19 cellular contexts compared by ENCODE assay signal in the genomic region with DNA sequence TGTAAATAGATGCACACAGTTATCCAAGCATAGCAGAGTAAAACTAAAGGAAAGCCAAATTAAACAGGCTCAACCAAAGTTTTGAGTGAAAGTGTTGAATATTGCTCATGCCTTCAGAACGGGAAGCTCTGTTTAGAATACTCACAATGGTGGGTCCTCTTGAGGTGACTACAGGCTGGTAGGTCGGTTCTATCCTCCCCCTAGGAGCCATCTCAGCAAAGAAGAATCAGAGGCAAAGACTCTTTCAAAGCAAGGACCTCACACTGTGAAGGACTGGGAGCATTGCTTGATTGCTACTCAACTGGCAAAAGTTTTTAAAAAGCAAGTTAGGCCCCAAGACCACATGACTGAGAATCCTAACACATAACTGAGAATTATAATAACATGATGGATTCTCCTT.
A peak's percentile ranks its signal among the peaks of the same experiment; 100 is the strongest.
DNase-seq lines count a peak whose midpoint lies in the region; ATAC-seq, FAIRE-seq and TF ChIP-seq lines count a peak whose summit lies in the region.
"Had no signal": no experiment of that assay in that cellular context is flagged by ENCODE, and none has a peak within 500 bp of the region (broad histone marks: within the 10 kb centered on the region; RNA-seq: fewer than 3 reads in every experiment).

No MANE protein-coding gene starts in this region.

- H3K4me2 ChIP-seq in IMR-90 (ENCODE audit: low read depth, low read length) (no peak overlapping the region), keratinocyte (ENCODE audit: control insufficient read depth, extremely low read depth, insufficient read depth, low read depth, low read length) (no peak overlapping the region)

- no peak overlapping the region for H3K27ac ChIP-seq in IMR-90 (ENCODE audit: insufficient read depth, low read length)
- peak overlapping the region; percentile 4 for H3K27ac ChIP-seq in keratinocyte (ENCODE audit: control insufficient read depth, insufficient read depth, low read length)
- H3K27ac ChIP-seq in tibial artery = peak overlapping the region; percentile 72

- H3K36me3 ChIP-seq in IMR-90 (ENCODE audit: control insufficient read depth, insufficient read depth, low read length) (no peaks in the 10 kb centered on the region), keratinocyte (ENCODE audit: control insufficient read depth in 2 of 2, extremely low read depth in 1 of 2, insufficient read depth in 2 of 2, low read length in 2 of 2) (no peaks in the 10 kb centered on the region), tibial artery (no peaks in the 10 kb centered on the region)
- H3K36me3 ChIP-seq: BE2C, MG63 had no signal

- H4K8ac ChIP-seq in IMR-90 (ENCODE audit: low read depth in 2 of 2, low read length in 2 of 2) = peak overlapping the region in 1 of 2 experiments; percentile 2; a peak in 1 of 4 replicates

- H3K4me1 ChIP-seq in IMR-90 (ENCODE audit: control insufficient read depth, insufficient read depth, low read length) = peaks cover 2% of the 10 kb centered on the region; the same call in 1 of the 2 replicates
- H3K4me1 ChIP-seq in keratinocyte (ENCODE audit: control insufficient read depth, extremely low read depth, insufficient read depth, low read length) = peaks cover 30% of the 10 kb centered on the region
- peaks cover 0 to 34% (median 21%) of the 10 kb centered on the region in 4 donors for H3K4me1 ChIP-seq in tibial artery
- H3K4me1 ChIP-seq: BE2C had no signal

- H2AK5ac ChIP-seq in IMR-90 (ENCODE audit: low read depth, low read length) = peak overlapping the region; percentile 13; the same call in 1 of the 2 replicates

- H4K91ac ChIP-seq in IMR-90 (ENCODE audit: insufficient read depth, low read depth, low read length) = no peak overlapping the region; the same call in 1 of the 2 replicates

- H2BK120ac ChIP-seq in IMR-90 (ENCODE audit: low read depth, low read length) = peak overlapping the region; percentile 1; the same call in 1 of the 2 replicates

- H3K4me3 Mint-ChIP-seq in chondrocyte (ENCODE audit: unreplicated experiment) = peak overlapping the region; percentile 11
- H3K4me3 Mint-ChIP-seq: CD4-positive, alpha-beta memory T cell; HFFc6 had no signal

- H2AK9ac ChIP-seq in IMR-90 (replicated peaks; ENCODE audit: low read depth, low read length, poor library complexity) = no peak overlapping the region

- in situ Hi-C loops in IMR-90 (cut with MboI; ENCODE audit: low sequenced_read_pairs) = no loop called here

- CTCF ChIA-PET in IMR-90 (lab: Yijun Ruan, JAX) = no interaction called here

- H4K5ac ChIP-seq in IMR-90 (ENCODE audit: low read depth, low read length) = no peak overlapping the region

- H3K56ac ChIP-seq in IMR-90 (ENCODE audit: extremely low read depth, insufficient read depth, low read length) = no peak overlapping the region

- H2BK5ac ChIP-seq in IMR-90 (ENCODE audit: low read depth, low read length, poor library complexity, severe bottlenecking) = no peak overlapping the region

- no peak overlapping the region for H3K23ac ChIP-seq in IMR-90 (ENCODE audit: low read depth, low read length)

- H3K27me3 Mint-ChIP-seq in chondrocyte (ENCODE audit: low read depth) = no peaks in the 10 kb centered on the region

- H3K9me1 ChIP-seq in IMR-90 (ENCODE audit: insufficient read depth, low read length) (peaks cover 8% of the 10 kb centered on the region), keratinocyte (ENCODE audit: control insufficient read depth, extremely low read depth, insufficient read depth, low read length) (no peaks in the 10 kb centered on the region)

- no peak for ATAC-seq in IMR-90 (ENCODE audit: low read depth)
- ATAC-seq in HG03045 (IDR thresholded peaks at IDR 0.05; ENCODE audit: unreplicated experiment) = no peak
- ATAC-seq in GM18861 (IDR thresholded peaks at IDR 0.05; ENCODE audit: unreplicated experiment) = no peak
- ATAC-seq: HepG2 had no signal

- WGBS in IMR-90 (ENCODE audit: extremely low coverage in 2 of 2, insufficient read length in 1 of 2), 2 experiments = no CpG with 5 or more reads among the region's 2 CpGs

- FAIRE-seq in keratinocyte (lab: Jason Lieb, UNC) (peak; percentile 73), urothelium cell line (lab: Jason Lieb, UNC) (no peak)
- FAIRE-seq: D721Med, G401.6, GM12891, HepG2 had no signal

- H3K4ac ChIP-seq in IMR-90 (ENCODE audit: low read depth, low read length) = peak overlapping the region; percentile 15; the same call in 1 of the 2 replicates

- peak overlapping the region; percentile 4 for H2BK20ac ChIP-seq in IMR-90 (ENCODE audit: low read depth, low read length)

- intact Hi-C loops in IMR-90 (cut with micrococcal nuclease) (no loop called here), tibial artery (cut with DNase I; ENCODE audit: low total_unique reads) (no loop called here)

- no peak overlapping the region for H2AFZ ChIP-seq in IMR-90 (replicated peaks; ENCODE audit: low read length, poor library complexity)
- H2AFZ ChIP-seq in keratinocyte (ENCODE audit: control insufficient read depth, low read length) = peak overlapping the region; percentile 17

- no peak for TF ChIP-seq RAD21 in IMR-90 (IDR thresholded peaks at IDR 0.05; ENCODE audit: low read length)

- no peaks in the 10 kb centered on the region for H3K79me1 ChIP-seq in IMR-90 (ENCODE audit: low read depth in 1 of 2, low read length in 2 of 2)

- TF ChIP-seq CTCF in IMR-90 (conservative IDR thresholded peaks at IDR 0.05; ENCODE audit: low read depth, low read length) (no peak), chondrocyte (IDR thresholded peaks at IDR 0.05) (no peak), keratinocyte (optimal IDR thresholded peaks at IDR 0.05 in 1 of 3, IDR thresholded peaks at IDR 0.05 in 1 of 3, conservative IDR thresholded peaks at IDR 0.05 in 1 of 3; ENCODE audit: extremely low read depth in 1 of 3, insufficient read depth in 2 of 3, low read length in 3 of 3) (no peak), tibial artery (IDR thresholded peaks at IDR 0.05) (no peak)

- H3K27ac Mint-ChIP-seq in chondrocyte (ENCODE audit: unreplicated experiment) = peak overlapping the region; percentile 97
- H3K27ac Mint-ChIP-seq: CD4-positive, alpha-beta memory T cell; HFFc6 had no signal

- 0 out of 2 replicates have a peak, but pooled peaks cover 2% of the 10 kb centered on the region for H3K9me3 ChIP-seq in IMR-90 (ENCODE audit: control insufficient read depth, insufficient read depth, low read length)
- peaks cover 6% of the 10 kb centered on the region for H3K9me3 ChIP-seq in keratinocyte (ENCODE audit: control insufficient read depth, low read depth, low read length)
- no peaks in the 10 kb centered on the region for H3K9me3 ChIP-seq in tibial artery
- H3K9me3 ChIP-seq: BE2C, MG63 had no signal

- dilution Hi-C loops in IMR-90 (cut with HindIII; ENCODE audit: low sequenced_read_pairs, unreplicated experiment) = no loop called here
- dilution Hi-C loops in keratinocyte (cut with MboI; ENCODE audit: extremely low pct_ligation_motif_present, low sequenced_read_pairs) = no loop called here

- no peak for TF ChIP-seq POLR2A in IMR-90 (IDR thresholded peaks at IDR 0.05; ENCODE audit: low read depth, low read length)

- H3K36me3 Mint-ChIP-seq in chondrocyte (ENCODE audit: low read depth) = peaks cover 6% of the 10 kb centered on the region
- H3K36me3 Mint-ChIP-seq: CD4-positive, alpha-beta memory T cell had no signal

- H3K4me3 ChIP-seq in IMR-90 (ENCODE audit: insufficient read depth, low read depth, low read length) (no peak overlapping the region), keratinocyte (ENCODE audit: control insufficient read depth in 2 of 3, extremely low read depth in 1 of 3, insufficient read depth in 2 of 3, low read depth in 1 of 3, low read length in 3 of 3) (no peak overlapping the region), tibial artery (peak overlapping the region in 1 of 2 donors; percentile 22)
- H3K4me3 ChIP-seq: MG63 had no signal

- peaks cover 8% of the 10 kb centered on the region for H3K9me3 Mint-ChIP-seq in chondrocyte (ENCODE audit: low read depth)
- H3K9me3 Mint-ChIP-seq: HFFc6 had no signal

- POLR2A ChIA-PET in IMR-90 (lab: Charles Lee; ENCODE audit: unreplicated experiment) = no interaction called here

- H3K9ac ChIP-seq in IMR-90 (ENCODE audit: low read depth, low read length) (no peak overlapping the region), keratinocyte (ENCODE audit: control insufficient read depth, extremely low read depth, insufficient read depth, low read length) (no peak overlapping the region)

- H4K20me1 ChIP-seq in IMR-90 (ENCODE audit: insufficient read depth, low read length) (no peaks in the 10 kb centered on the region), keratinocyte (ENCODE audit: control insufficient read depth, extremely low read depth, insufficient read depth, low read length) (no peaks in the 10 kb centered on the region)

- DNase-seq in IMR-90 (no peak), chondrocyte (ENCODE audit: low spot score) (no peak), keratinocyte (ENCODE audit: low read depth, low spot score) (no peak), tibial artery (no peak), urothelium cell line (ENCODE audit: low spot score) (no peak)
- DNase-seq: BE2C; CD4-positive, alpha-beta memory T cell; DMS79 treated with DMSO at 0.1 percent for 48 hours; HFFc6; MG63; NCI-H1105; NCI-H187 treated with DMSO at 0.1 percent for 48 hours; NCI-H510A had no signal

- H2BK15ac ChIP-seq in IMR-90 (ENCODE audit: low read depth, low read length) = 0 out of 3 replicates have a peak overlapping the region, but pooled peaks have one; percentile 50

- 0 out of 2 replicates have a peak overlapping the region, but pooled peaks have one; percentile 25 for H3K14ac ChIP-seq in IMR-90 (replicated peaks; ENCODE audit: low read depth, low read length)

- no TSS peak for BruUV-seq in IMR-90 (replicated peaks; lab: Mats Ljungman, UMichigan)

- no peaks in the 10 kb centered on the region for H3K27me3 ChIP-seq in IMR-90 (ENCODE audit: control insufficient read depth, insufficient read depth, low read length)
- H3K27me3 ChIP-seq in keratinocyte (ENCODE audit: control insufficient read depth, extremely low read depth, insufficient read depth, low read length) = no peaks in the 10 kb centered on the region
- no peaks in the 10 kb centered on the region for H3K27me3 ChIP-seq in tibial artery
- H3K27me3 ChIP-seq: BE2C, MG63 had no signal

- peaks cover 48% of the 10 kb centered on the region for H3K4me1 Mint-ChIP-seq in chondrocyte (ENCODE audit: low read depth)
- H3K4me1 Mint-ChIP-seq: CD4-positive, alpha-beta memory T cell had no signal

- peak overlapping the region; percentile 12; the same call in 1 of the 2 replicates for H3K18ac ChIP-seq in IMR-90 (ENCODE audit: low read depth, low read length)

- H3K79me2 ChIP-seq in keratinocyte (ENCODE audit: control insufficient read depth, insufficient read depth, low read length) = no peaks in the 10 kb centered on the region

TF ChIP-seq in IMR-90, 13 proteins besides CTCF, POLR2A, EP300 and RAD21 (continues in another document):
- TF ChIP-seq MAZ (IDR thresholded peaks at IDR 0.05; ENCODE audit: borderline replicate concordance, low read depth, low read length) = no peak
- TF ChIP-seq MAFK (IDR thresholded peaks at IDR 0.05; ENCODE audit: low read depth, low read length) = no peak
